ENCODE assay signal across 28 cellular contexts in the genomic region with DNA sequence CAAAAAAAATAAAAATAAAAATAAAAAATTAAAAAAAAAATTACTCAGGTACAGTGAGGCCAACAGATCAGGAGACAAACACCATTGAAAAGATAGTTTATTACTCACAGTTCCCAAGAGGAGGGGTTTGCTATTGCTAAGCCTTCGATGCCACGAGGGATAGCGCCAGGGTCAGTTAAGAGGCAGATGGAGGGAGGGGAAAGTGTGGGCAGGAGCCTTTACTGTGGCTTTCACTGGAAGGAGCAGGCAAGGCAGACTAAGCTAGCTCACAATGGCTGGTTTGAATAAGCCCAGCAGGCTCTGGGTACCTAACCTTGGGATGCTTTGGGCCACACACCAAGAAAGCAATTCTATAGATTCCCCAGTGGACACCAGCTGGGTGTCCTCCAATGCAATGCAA. TPM values are rescaled to one million over a fixed set of nuclear protein-coding genes. Genes with fewer than 3 reads are reported as not detected.
"Had no signal": no experiment of that assay in that cellular context is flagged by ENCODE, and none has a peak within 500 bp of the region (broad histone marks: within the 10 kb centered on the region; RNA-seq: fewer than 3 reads in every experiment).

No MANE protein-coding gene starts in this region.

- H3K9me3 Mint-ChIP-seq: dendritic cell treated with granulocyte-macrophage colony-stimulating factor and Interleukin-4, amounts not matched to agents 40 ng/mL and 50 ng/mL, for 4 days; endodermal cell; nephron; stimulated activated effector memory CD8-positive, alpha-beta T cell treated with anti-CD3 and anti-CD28 coated beads, Interleukin-12 subunit alpha, Interleukin-12 subunit beta, amount 100 ng/mL, for 72 hours had no signal

- H3K4me1 Mint-ChIP-seq: nephron had no signal

- H3K4me1 ChIP-seq: colonic mucosa, gastrocnemius medialis, prostate gland, sigmoid colon, vagina had no signal

- ATAC-seq: esophagus mucosa; gastrocnemius medialis; left cardiac atrium; left lung; naive thymus-derived CD4-positive, alpha-beta T cell; right cardiac atrium; stimulated activated effector memory CD8-positive, alpha-beta T cell treated with anti-CD3 and anti-CD28 coated beads, Interleukin-12 subunit alpha, Interleukin-12 subunit beta, amount 100 ng/mL, for 72 hours had no signal

- H3K4me3 Mint-ChIP-seq: dendritic cell treated with granulocyte-macrophage colony-stimulating factor and Interleukin-4, amounts not matched to agents 40 ng/mL and 50 ng/mL, for 4 days; endodermal cell; naive thymus-derived CD4-positive, alpha-beta T cell; nephron had no signal

- H3K27ac Mint-ChIP-seq: dendritic cell treated with granulocyte-macrophage colony-stimulating factor and Interleukin-4, amounts not matched to agents 40 ng/mL and 50 ng/mL, for 4 days; endodermal cell; naive thymus-derived CD4-positive, alpha-beta T cell; nephron had no signal

- H3K27me3 ChIP-seq: vagina had no signal

- H3K9me3 ChIP-seq: colonic mucosa, gastrocnemius medialis, left lung, prostate gland, sigmoid colon, suprapubic skin, transverse colon, vagina had no signal

- H3K4me3 ChIP-seq: colonic mucosa, gastrocnemius medialis, left lung, prostate gland, sigmoid colon, suprapubic skin, transverse colon, vagina had no signal

- H3K36me3 ChIP-seq: colonic mucosa, gastrocnemius medialis, left lung, prostate gland, sigmoid colon, suprapubic skin, transverse colon, vagina had no signal

- DNase-seq: colonic mucosa; effector CD8-positive, alpha-beta T cell; endodermal cell; foreskin fibroblast; gastrocnemius medialis; kidney; left cardiac atrium; left lung; mesenchymal stem cell; midbrain; naive thymus-derived CD4-positive, alpha-beta T cell; nucleus accumbens; right cardiac atrium; sigmoid colon; stimulated activated CD4-positive, alpha-beta T cell treated with anti-CD3 and anti-CD28 coated beads, Interleukin-2, amount 100 ng/mL, for 24 hours; stimulated activated CD4-positive, alpha-beta T cell treated with anti-CD3 and anti-CD28 coated beads, Interleukin-4, amount 100 ng/mL, for 24 hours; stimulated activated naive CD4-positive, alpha-beta T cell treated with Interleukin-2 at 50 U/mL for 16 hours; transverse colon had no signal

- H3K27ac ChIP-seq: colonic mucosa, epithelial cell of prostate, gastrocnemius medialis, left lung, prostate gland, sigmoid colon, suprapubic skin, transverse colon, vagina had no signal

RNA-seq across cellular contexts. Expression of a gene that starts 57.8 kb away (rescaled TPM):
- total RNA-seq: gastrocnemius medialis, glomerular endothelial cell, lung microvascular endothelial cell, transverse colon had no signal
